Comparison of ENCODE assay signal across 12 cellular contexts in genomic region chr9:94912700-94913249, GRCh38.
DNase-seq lines count a peak whose midpoint lies in the region; ATAC-seq, FAIRE-seq and TF ChIP-seq lines count a peak whose summit lies in the region.
"Had no signal": no experiment of that assay in that cellular context is flagged by ENCODE, and none has a peak within 500 bp of the region (broad histone marks: within the 10 kb centered on the region; RNA-seq: fewer than 3 reads in every experiment).

No MANE protein-coding gene starts in this region.

- DNase-seq in AG08395 (ENCODE audit: low spot score) (peak; percentile 89), caudate nucleus (lab: John Stamatoyannopoulos, UW) (no peak), lower lobe of right lung (no peak), small intestine (no peak), activated T-cell treated with anti-CD3 and anti-CD28 coated beads for 4 hours (no peak), SIG-M5 (lab: John Stamatoyannopoulos, UW) (no peak), HUDEP-2 (lab: John Stamatoyannopoulos, UW; ENCODE audit: unreplicated experiment in 76 of 76) (no peak)
- DNase-seq: activated naive CD4-positive, alpha-beta T cell treated with anti-CD3 and anti-CD28 coated beads, Interleukin-2, amount 10 ng/mL, durations not matched to agents 7 days and 5 days; pancreas; stimulated activated CD8-positive, alpha-beta memory T cell treated with anti-CD3 and anti-CD28 coated beads, Interleukin-4, amount 100 ng/mL, for 48 hours had no signal

- TF ChIP-seq CTCF in lower lobe of right lung (IDR thresholded peaks at IDR 0.05), result no peak

- no peak overlapping the region for H3K9ac ChIP-seq in HUES64 (ENCODE audit: low read depth, low read length)

- no peaks in the 10 kb centered on the region for H3K9me3 ChIP-seq in HUES64 (ENCODE audit: insufficient read depth, low read depth, low read length)
- H3K9me3 ChIP-seq in lower lobe of right lung, result no peaks in the 10 kb centered on the region
- no peaks in the 10 kb centered on the region for H3K9me3 ChIP-seq in small intestine (ENCODE audit: control insufficient read depth, low read depth)
- H3K9me3 ChIP-seq: heart left ventricle, pancreas had no signal

- FAIRE-seq in small intestine (lab: Jason Lieb, UNC), result no peak
- FAIRE-seq: pancreas had no signal

- WGBS in HUES64, result 81% methylated on average over 8 of the region's 8 CpGs
- 84 to 89% (median 86%) methylated on average over 8 of the region's 8 CpGs for WGBS in small intestine, 3 donors

- H3K4me1 ChIP-seq in HUES64 (ENCODE audit: insufficient read depth, low read length), result peaks cover 58% of the 10 kb centered on the region
- peaks cover 23% of the 10 kb centered on the region for H3K4me1 ChIP-seq in lower lobe of right lung
- peaks cover 0 to 5% of the 10 kb centered on the region in 2 donors for H3K4me1 ChIP-seq in small intestine (ENCODE audit: control insufficient read depth in 2 of 2, insufficient read depth in 1 of 2, low read depth in 1 of 2, low read length in 1 of 2)

- no peaks in the 10 kb centered on the region for H3K36me3 ChIP-seq in HUES64 (ENCODE audit: insufficient read depth, low read length)
- no peaks in the 10 kb centered on the region for H3K36me3 ChIP-seq in lower lobe of right lung
- H3K36me3 ChIP-seq in small intestine (ENCODE audit: control insufficient read depth in 2 of 2, insufficient read depth in 2 of 2, low read length in 2 of 2), result no peaks in the 10 kb centered on the region
- H3K36me3 ChIP-seq: heart left ventricle, pancreas had no signal

- peak overlapping the region; percentile 9; the same call in 1 of the 2 replicates for H3K27ac ChIP-seq in HUES64 (ENCODE audit: low read depth, low read length)
- H3K27ac ChIP-seq in caudate nucleus (ENCODE audit: low read depth, low read length), result peak overlapping the region; percentile 90
- H3K27ac ChIP-seq in lower lobe of right lung, result peak overlapping the region; percentile 31
- H3K27ac ChIP-seq in small intestine (ENCODE audit: low read depth in 1 of 2, low read length in 1 of 2), result no peak overlapping the region

- intact Hi-C loops in lower lobe of right lung (cut with DNase I), result no loop called here

- H3K27me3 ChIP-seq in HUES64 (ENCODE audit: insufficient read depth, low read length) (no peaks in the 10 kb centered on the region), lower lobe of right lung (ENCODE audit: low read depth) (no peaks in the 10 kb centered on the region), small intestine (ENCODE audit: control insufficient read depth in 2 of 2, insufficient read depth in 2 of 2, low read length in 2 of 2) (no peaks in the 10 kb centered on the region)
- H3K27me3 ChIP-seq: heart left ventricle, pancreas had no signal

- ATAC-seq in lower lobe of right lung, result no peak
- ATAC-seq: heart left ventricle had no signal

- no peak overlapping the region for H3K4me3 ChIP-seq in HUES64 (ENCODE audit: low read length)
- H3K4me3 ChIP-seq in lower lobe of right lung, result no peak overlapping the region
- no peak overlapping the region for H3K4me3 ChIP-seq in small intestine (ENCODE audit: low read depth in 1 of 2, low read length in 2 of 2)
- H3K4me3 ChIP-seq: heart left ventricle, pancreas had no signal

Comparison
In these comparisons a context has a peak if more than half of its experiments do, and no peak if none do; other contexts are left out.
1. H3K27ac ChIP-seq: peak in HUES64 (single experiment), caudate nucleus (single experiment) and lower lobe of right lung (single experiment); none in small intestine (0 of 2).